8 cellular contexts compared by ENCODE assay signal in genomic region chr2:85894534-85895278, GRCh38. TPM values are rescaled to one million over a fixed set of nuclear protein-coding genes. Genes with fewer than 3 reads are reported as not detected.
DNase-seq lines count a peak whose midpoint lies in the region; ATAC-seq, FAIRE-seq and TF ChIP-seq lines count a peak whose summit lies in the region.
"Not testable (repeated sequence)": the region's sequence is repeated elsewhere in the genome, so short reads cannot be mapped to it uniquely, and the experiment has no call there.

No MANE protein-coding gene starts in this region.

- not testable (repeated sequence) for H3K9me1 ChIP-seq in K562 (ENCODE audit: control insufficient read depth, insufficient read depth, low read length)

- H3K9ac ChIP-seq in GM23248; K562 (ENCODE audit: insufficient read depth in 1 of 2, low read depth in 2 of 2, low read length in 2 of 2); mesenchymal stem cell (ENCODE audit: low read length): not testable (repeated sequence)

- intact Hi-C loops in K562 (cut with micrococcal nuclease): not testable (repeated sequence)

- not testable (repeated sequence) for H4K91ac ChIP-seq in mesenchymal stem cell (ENCODE audit: low read length)

- POLR2A ChIA-PET in A549 (lab: Yijun Ruan, JAX) (interaction anchor here (1.0 kb wide), 1 partner anchor 41 kb away, joined by 4 read pairs; no protein-coding TSS in a partner anchor), K562 (lab: Yijun Ruan, JAX) (interaction anchor here (0.7 kb wide), 1 partner anchor 9 kb away, joined by 3 read pairs; no protein-coding TSS in a partner anchor)

- peak overlapping the region; percentile 83 to 97 for H3K27ac ChIP-seq in A549
- peak overlapping the region; percentile 55; the same call in 1 of the 2 replicates for H3K27ac ChIP-seq in GM23248
- peak overlapping the region; percentile 82 for H3K27ac ChIP-seq in SJCRH30
- H3K27ac ChIP-seq in K562 (ENCODE audit: extremely low read depth, low read depth, low read length): not testable (repeated sequence)
- H3K27ac ChIP-seq in epithelial cell of prostate: peak overlapping the region; percentile 93
- peak overlapping the region; percentile 81 for H3K27ac ChIP-seq in mesenchymal stem cell (ENCODE audit: low read length, poor library complexity, severe bottlenecking)
- peak overlapping the region; percentile 58 for H3K27ac ChIP-seq in osteoblast (ENCODE audit: low read depth, low read length)
- H3K27ac ChIP-seq in temporal lobe (ENCODE audit: low read depth, low read length): peak overlapping the region; percentile 85

- H3K23ac ChIP-seq in mesenchymal stem cell (ENCODE audit: low read length in 2 of 2): not testable (repeated sequence)

- peak overlapping the region in 1 of 2 experiments; percentile 22 for H2BK12ac ChIP-seq in mesenchymal stem cell (ENCODE audit: low read length in 2 of 2)

- H3K36me3 ChIP-seq in GM23248 (ENCODE audit: low read depth); SJCRH30; K562 (ENCODE audit: control insufficient read depth, insufficient read depth, low read length); mesenchymal stem cell (ENCODE audit: control insufficient read depth in 1 of 2, insufficient read depth in 2 of 2, low read depth in 1 of 2, low read length in 2 of 2); osteoblast (ENCODE audit: insufficient read depth, low read length): not testable (repeated sequence)

- peaks cover 48% of the 10 kb centered on the region for H3K4me1 ChIP-seq in A549
- peaks cover 26% of the 10 kb centered on the region for H3K4me1 ChIP-seq in GM23248 (ENCODE audit: insufficient read depth)
- H3K4me1 ChIP-seq in SJCRH30: peaks cover 38% of the 10 kb centered on the region
- H3K4me1 ChIP-seq in K562 (replicated peaks in 1 of 2; ENCODE audit: control insufficient read depth in 2 of 2, insufficient read depth in 2 of 2, low read length in 2 of 2): peaks cover 4 to 11% of the 10 kb centered on the region in 2 experiments; a peak in 4 of 5 replicates
- peaks cover 12% of the 10 kb centered on the region for H3K4me1 ChIP-seq in mesenchymal stem cell (ENCODE audit: control insufficient read depth, insufficient read depth, low read depth, low read length)
- peaks cover 23% of the 10 kb centered on the region for H3K4me1 ChIP-seq in osteoblast (ENCODE audit: insufficient read depth, low read length)

- H3F3A ChIP-seq in GM23248 (ENCODE audit: insufficient read depth): peaks cover 22% of the 10 kb centered on the region

- H3K27me3 ChIP-seq in GM23248 (replicated peaks; ENCODE audit: insufficient read depth); SJCRH30; K562 (ENCODE audit: control insufficient read depth in 2 of 2, insufficient read depth in 2 of 2, low read length in 2 of 2); mesenchymal stem cell (ENCODE audit: control insufficient read depth in 1 of 2, insufficient read depth in 1 of 2, low read length in 2 of 2); osteoblast (ENCODE audit: insufficient read depth, low read length): not testable (repeated sequence)

- not testable (repeated sequence) for TF ChIP-seq CTCF in A549 (IDR thresholded peaks at IDR 0.05); K562 (IDR thresholded peaks at IDR 0.05 in 2 of 3, conservative IDR thresholded peaks at IDR 0.05 in 1 of 3; ENCODE audit: insufficient read depth in 2 of 3, low read depth in 1 of 3, low read length in 3 of 3); osteoblast (IDR thresholded peaks at IDR 0.05; ENCODE audit: extremely low read depth, low read depth, low read length)

- WGBS in A549 (ENCODE audit: missing lambda C conversion rate): 76% methylated on average over 6 of the region's 6 CpGs
- WGBS in GM23248 (ENCODE audit: low coverage in 1 of 2, low lambda C conversion rate in 2 of 2, missing lambda C conversion rate in 2 of 2), 2 experiments: 91% methylated on average over 6 of the region's 6 CpGs
- 62% methylated on average over 6 of the region's 6 CpGs for WGBS in K562 (ENCODE audit: insufficient coverage, low coverage, missing lambda C conversion rate)
- 85% methylated on average over 6 of the region's 6 CpGs for WGBS in mesenchymal stem cell

- H2AK5ac ChIP-seq in mesenchymal stem cell (ENCODE audit: low read length, severe bottlenecking): peak overlapping the region; percentile 58

- ATAC-seq in A549: peak in 1 of 2 experiments; percentile 38; a peak in 3 of 6 replicates
- ATAC-seq in K562: not testable (repeated sequence)

- not testable (repeated sequence) for H3K9me2 ChIP-seq in GM23248 (ENCODE audit: insufficient read depth)

- H3K9me3 ChIP-seq in A549 (peaks cover 10% of the 10 kb centered on the region; the same call in 2 of the 3 replicates), SJCRH30 (replicated peaks) (peaks cover 13% of the 10 kb centered on the region)
- not testable (repeated sequence) for H3K9me3 ChIP-seq in GM23248 (ENCODE audit: low read depth); K562 (replicated peaks; ENCODE audit: control insufficient read depth, insufficient read depth, low read depth, low read length); mesenchymal stem cell (ENCODE audit: control insufficient read depth, low read length); osteoblast (ENCODE audit: low read depth, low read length)

- not testable (repeated sequence) for H4K20me1 ChIP-seq in GM23248 (ENCODE audit: insufficient read depth); K562 (replicated peaks; ENCODE audit: control insufficient read depth, insufficient read depth, low read length); osteoblast (ENCODE audit: insufficient read depth, low read length)

- H3K18ac ChIP-seq in mesenchymal stem cell (ENCODE audit: low read depth in 1 of 2, low read length in 2 of 2): peak overlapping the region in 1 of 2 experiments; percentile 78

- CTCF ChIA-PET in A549 (lab: Yijun Ruan, JAX): interaction anchor here (1.0 to 1.7 kb wide), 3 partner anchors 10 to 186 kb away, joined by 3 to 7 read pairs (median 5); no protein-coding TSS in a partner anchor
- CTCF ChIA-PET in K562 (lab: Yijun Ruan, JAX; ENCODE audit: low intra/inter-chr PET ratio): not testable (repeated sequence)

- not testable (repeated sequence) for H2BK5ac ChIP-seq in mesenchymal stem cell (ENCODE audit: low read depth, low read length, poor library complexity, severe bottlenecking)

- H4K8ac ChIP-seq in mesenchymal stem cell (ENCODE audit: low read length): not testable (repeated sequence)

- H3K79me2 ChIP-seq in GM23248 (ENCODE audit: insufficient read depth); K562 (ENCODE audit: control insufficient read depth, insufficient read depth, low read length); osteoblast (ENCODE audit: insufficient read depth, low read length): not testable (repeated sequence)

- H3K4me3 ChIP-seq in A549; GM23248; SJCRH30; K562; mesenchymal stem cell (ENCODE audit: insufficient read depth in 1 of 2, low read depth in 1 of 2, low read length in 2 of 2); osteoblast (ENCODE audit: insufficient read depth, low read length): not testable (repeated sequence)

- in situ Hi-C loops in GM23248 (cut with MboI): loop anchor here (25.0 kb wide), 1 partner anchor 168 kb away; no protein-coding TSS in a partner anchor
- in situ Hi-C loops in K562 (cut with MboI): not testable (repeated sequence)

- not testable (repeated sequence) for H3K79me1 ChIP-seq in mesenchymal stem cell (replicated peaks; ENCODE audit: low read length, poor library complexity, severe bottlenecking)

- H3K4ac ChIP-seq in mesenchymal stem cell (ENCODE audit: low read depth in 1 of 2, low read length in 2 of 2): not testable (repeated sequence)

- FAIRE-seq in A549 (lab: Jason Lieb, UNC); K562 (lab: Jason Lieb, UNC): not testable (repeated sequence)

- H2BK15ac ChIP-seq in mesenchymal stem cell (ENCODE audit: low read depth, poor library complexity, severe bottlenecking): not testable (repeated sequence)

- TF ChIP-seq RAD21 in A549 (conservative IDR thresholded peaks at IDR 0.05 in 1 of 2, IDR thresholded peaks at IDR 0.05 in 1 of 2); K562 (CRISPR knock-in tag; conservative IDR thresholded peaks at IDR 0.05 in 1 of 2, IDR thresholded peaks at IDR 0.05 in 1 of 2): not testable (repeated sequence)

- TF ChIP-seq POLR2A in A549 (IDR thresholded peaks at IDR 0.05; ENCODE audit: low read length); K562 (conservative IDR thresholded peaks at IDR 0.05): not testable (repeated sequence)

- H2AFZ ChIP-seq in GM23248; K562 (ENCODE audit: low read depth, low read length); mesenchymal stem cell (ENCODE audit: low read depth, low read length); osteoblast (ENCODE audit: low read length): not testable (repeated sequence)

- H2BK120ac ChIP-seq in mesenchymal stem cell (ENCODE audit: low read depth, low read length): peak overlapping the region; percentile 82

- not testable (repeated sequence) for BruUV-seq in K562 (replicated peaks; lab: Mats Ljungman, UMichigan)

- DNase-seq in A549 (ENCODE audit: low read depth in 1 of 2, low spot score in 1 of 2): peak in 1 of 2 experiments; percentile 78
- DNase-seq in GM23248; K562 (ENCODE audit: extremely low read depth in 1 of 4, low spot score in 3 of 4); epithelial cell of prostate (ENCODE audit: low read depth, low spot score); osteoblast (ENCODE audit: insufficient read length, low spot score, missing footprints): not testable (repeated sequence)
- DNase-seq in SJCRH30: peak; percentile 57 to 65
- peak; percentile 66 for DNase-seq in mesenchymal stem cell

- peak overlapping the region; percentile 70 for H3K4me2 ChIP-seq in A549
- peak overlapping the region; percentile 56 for H3K4me2 ChIP-seq in GM23248 (ENCODE audit: unreplicated experiment)
- not testable (repeated sequence) for H3K4me2 ChIP-seq in K562 (ENCODE audit: insufficient read depth, low read length); mesenchymal stem cell (ENCODE audit: low read length, poor library complexity, severe bottlenecking)
- peak overlapping the region; percentile 40 for H3K4me2 ChIP-seq in osteoblast (ENCODE audit: insufficient read depth, low read length)

- not testable (repeated sequence) for TF ChIP-seq EP300 in A549 (IDR thresholded peaks at IDR 0.05); K562 (IDR thresholded peaks at IDR 0.05; ENCODE audit: low read length)

- not testable (repeated sequence) for H3K14ac ChIP-seq in mesenchymal stem cell (ENCODE audit: low read length in 2 of 2)

RNA-seq across cellular contexts. Expression of gene ST3GAL5, which starts 5.9 kb away (rescaled TPM):
- polyA plus RNA-seq in A549 (2011; rRNA removed) (115 and 119 TPM in 2 replicates), A549 (2017; fragmentation: RNase III; extraction: RNeasy Plus Mini Kit Qiagen cat#74134 plus additional on column Dnase treatment) (34.1 to 36.9 TPM (median 35.9 TPM) in 3 replicates), GM23248 (2016; fragmentation: Nextera tagmentation; extraction: Ambion mirVana) (16.4 and 18.7 TPM in 2 replicates), K562 (2011; rRNA removed) (7.9 and 10.0 TPM in 2 replicates), K562 (2014; fragmentation: Illumina TruSeq; extraction: Trizol) (3.5 and 4.1 TPM in 2 replicates), K562 (2014; fragmentation: Nextera tagmentation; extraction: Ambion mirVana) (1 to 10 TPM; 1.6 to 1.8 TPM), K562 (2014; rRNA removed) (3.1 and 4.4 TPM in 2 replicates)
- 48.7 and 50.3 TPM in 2 replicates for polyA plus RNA-seq in A549 (2012; cell fraction: cytosol; rRNA removed)
- 37.9 and 52.9 TPM in 2 replicates for polyA plus RNA-seq in A549 (2012; cell fraction: nucleus; rRNA removed)
- 59.3 and 67.7 TPM in 2 replicates for polyA minus RNA-seq in A549 (2011; rRNA and poly(A)+ RNA removed)
- total RNA-seq in GM23248 (2014; rRNA removed; shearing (Covaris generic)): 21.0 and 27.2 TPM in 2 replicates
- 94.5 and 110 TPM in 2 replicates for total RNA-seq in SJCRH30 (2014; rRNA removed; shearing (Covaris generic))
- 39.5 and 67.1 TPM in 2 replicates for total RNA-seq in K562 (2011; cell fraction: chromatin; rRNA removed; ENCODE audit: low replicate concordance)
- total RNA-seq in K562 (2011; cell fraction: nucleolus; rRNA removed): 22.7 and 28.6 TPM in 2 replicates
- 36.4 and 54.3 TPM in 2 replicates for total RNA-seq in K562 (2011; cell fraction: nucleoplasm; rRNA removed)
- total RNA-seq in K562 (2014; rRNA removed) (4.1 and 6.3 TPM in 2 replicates), K562 (2014; rRNA removed; fragmentation: Illumina TruSeq; extraction: Trizol) (4.4 and 4.9 TPM in 2 replicates), K562 (2015; rRNA removed; fragmentation: Illumina TruSeq; extraction: Trizol) (2.9 and 3.6 TPM in 2 replicates), K562 (2021) (4.0 and 4.2 TPM in 2 replicates), osteoblast (17.4 and 17.7 TPM in 2 replicates), temporal lobe (26.6 TPM)
- polyA plus RNA-seq in K562 (2011; cell fraction: cytosol; rRNA removed): 2.8 and 4.2 TPM in 2 replicates
- polyA plus RNA-seq in K562 (2011; cell fraction: nucleus; rRNA removed): 7.7 and 8.6 TPM in 2 replicates
- polyA plus RNA-seq in K562 (2012): 2.7 and 8.7 TPM in 2 replicates
- 11.3 and 14.3 TPM in 2 replicates for polyA minus RNA-seq in K562 (2011; rRNA and poly(A)+ RNA removed)
- 2.3 and 3.1 TPM in 2 replicates for polyA minus RNA-seq in K562 (2011; cell fraction: cytosol; rRNA and poly(A)+ RNA removed)
- 6.5 and 12.1 TPM in 2 replicates for polyA minus RNA-seq in K562 (2011; cell fraction: nucleus; rRNA and poly(A)+ RNA removed)
- 135 TPM for polyA plus RNA-seq in mesenchymal stem cell (2013, experiment 1 of 2)
- polyA plus RNA-seq in mesenchymal stem cell (2013, experiment 2 of 2): 140 TPM
